ENCODE assay signal across 11 cellular contexts in genomic region chr1:23561076-23561812, GRCh38. TPM values are rescaled to one million over a fixed set of nuclear protein-coding genes. Genes with fewer than 3 reads are reported as not detected.
A peak's percentile ranks its signal among the peaks of the same experiment; 100 is the strongest.
DNase-seq lines count a peak whose midpoint lies in the region; ATAC-seq and TF ChIP-seq lines count a peak whose summit lies in the region.
"Had no signal": no experiment of that assay in that cellular context is flagged by ENCODE, and none has a peak within 500 bp of the region (broad histone marks: within the 10 kb centered on the region; RNA-seq: fewer than 3 reads in every experiment).

No MANE protein-coding gene starts in this region.

- H3K4me1 Mint-ChIP-seq in Calu3 (ENCODE audit: low read depth, unreplicated experiment): peaks cover 53% of the 10 kb centered on the region

- CTCF ChIA-PET in Calu3 (lab: Charles Lee): interaction anchor here (0.7 kb wide), 2 partner anchors 14 to 1361 kb away, joined by 3 read pairs; no protein-coding TSS in a partner anchor

- no peak for TF ChIP-seq CTCF in Calu3 (IDR thresholded peaks at IDR 0.05; ENCODE audit: unreplicated experiment)
- no peak for TF ChIP-seq CTCF in gastroesophageal sphincter (IDR thresholded peaks at IDR 0.05)
- TF ChIP-seq CTCF in sigmoid colon (IDR thresholded peaks at IDR 0.05): no peak

- DNase-seq in Calu3 (no peak), SK-N-MC (ENCODE audit: low read depth, low spot score) (no peak), sigmoid colon (no peak), NCI-H187 treated with DMSO at 0.1 percent for 48 hours (lab: John Stamatoyannopoulos, UW) (no peak), NK-92 (lab: John Stamatoyannopoulos, UW; ENCODE audit: unreplicated experiment) (no peak)
- DNase-seq in stimulated activated CD4-positive, alpha-beta T cell treated with anti-CD3 and anti-CD28 coated beads, Interleukin-2, amount 100 ng/mL, for 24 hours: no peak
- DNase-seq: NCI-H524 treated with DMSO at 0.1 percent for 48 hours had no signal

- H3K27me3 ChIP-seq in gastroesophageal sphincter (no peaks in the 10 kb centered on the region), sigmoid colon (no peaks in the 10 kb centered on the region)

- no peak overlapping the region for H3K4me3 Mint-ChIP-seq in Calu3 (ENCODE audit: low read depth, unreplicated experiment)

- H3K27ac ChIP-seq in SK-N-MC: peak overlapping the region; percentile 100
- H3K27ac ChIP-seq in gastroesophageal sphincter: peak overlapping the region; percentile 94 to 98 (median 97)
- H3K27ac ChIP-seq in sigmoid colon: peak overlapping the region; percentile 89 to 96 (median 96)

- ATAC-seq in gastroesophageal sphincter (no peak), GM18868 (IDR thresholded peaks at IDR 0.05; ENCODE audit: unreplicated experiment) (no peak)
- ATAC-seq: natural killer cell treated with Interleukin-12 subunit alpha and Interleukin-12 subunit beta and Interleukin-15 and Interleukin-18, amount 100 ng/mL, for 72 hours; stimulated activated effector memory CD8-positive, alpha-beta T cell treated with anti-CD3 and anti-CD28 coated beads, Interleukin-12 subunit alpha, Interleukin-12 subunit beta, amount 100 ng/mL, for 72 hours had no signal

- intact Hi-C loops in Calu3 (cut with micrococcal nuclease; ENCODE audit: unreplicated experiment): no loop called here
- intact Hi-C loops in sigmoid colon (cut with DNase I): no loop called here

- TF ChIP-seq POLR2A in gastroesophageal sphincter (IDR thresholded peaks at IDR 0.05) (no peak), sigmoid colon (IDR thresholded peaks at IDR 0.05) (no peak)

- H3K27me3 Mint-ChIP-seq in Calu3 (ENCODE audit: unreplicated experiment): no peaks in the 10 kb centered on the region

- H3K36me3 ChIP-seq in SK-N-MC (ENCODE audit: insufficient read depth, low read length): peaks cover 27% of the 10 kb centered on the region
- H3K36me3 ChIP-seq in gastroesophageal sphincter: peaks cover 0 to 11% of the 10 kb centered on the region in 2 donors
- H3K36me3 ChIP-seq in sigmoid colon: no peaks in the 10 kb centered on the region

- TF ChIP-seq EP300 in gastroesophageal sphincter (IDR thresholded peaks at IDR 0.05) (no peak), sigmoid colon (IDR thresholded peaks at IDR 0.05) (no peak)

- WGBS in gastroesophageal sphincter (ENCODE audit: low coverage in 1 of 2), 2 donors: 44 to 58% methylated on average over 6 of the region's 6 CpGs
- 58 to 68% methylated on average over 6 of the region's 6 CpGs for WGBS in sigmoid colon, 2 donors

- peaks cover 39% of the 10 kb centered on the region for H3K36me3 Mint-ChIP-seq in Calu3 (ENCODE audit: insufficient read depth, unreplicated experiment)
- H3K36me3 Mint-ChIP-seq: natural killer cell treated with Interleukin-12 subunit alpha and Interleukin-12 subunit beta and Interleukin-15 and Interleukin-18, amount 100 ng/mL, for 72 hours had no signal

- H3K4me3 ChIP-seq in SK-N-MC: peak overlapping the region; percentile 99
- H3K4me3 ChIP-seq in gastroesophageal sphincter: peak overlapping the region in 1 of 2 donors; percentile 88
- H3K4me3 ChIP-seq in sigmoid colon: no peak overlapping the region

- H3K4me1 ChIP-seq in gastroesophageal sphincter (peaks cover 18 to 89% (median 44%) of the 10 kb centered on the region in 3 donors), sigmoid colon (peaks cover 0 to 74% (median 64%) of the 10 kb centered on the region in 4 donors)

- BruUV-seq in Calu3 (replicated peaks; lab: Mats Ljungman, UMichigan): no TSS peak

- H3K9me3 Mint-ChIP-seq in Calu3 (ENCODE audit: low read depth, unreplicated experiment): no peaks in the 10 kb centered on the region
- H3K9me3 Mint-ChIP-seq: natural killer cell treated with Interleukin-12 subunit alpha and Interleukin-12 subunit beta and Interleukin-15 and Interleukin-18, amount 100 ng/mL, for 72 hours; stimulated activated effector memory CD8-positive, alpha-beta T cell treated with anti-CD3 and anti-CD28 coated beads, Interleukin-12 subunit alpha, Interleukin-12 subunit beta, amount 100 ng/mL, for 72 hours had no signal

- H3K9me3 ChIP-seq in SK-N-MC (ENCODE audit: low read depth, low read length) (no peaks in the 10 kb centered on the region), gastroesophageal sphincter (no peaks in the 10 kb centered on the region), sigmoid colon (no peaks in the 10 kb centered on the region)

- peak overlapping the region; percentile 78 for H3K9ac ChIP-seq in SK-N-MC (ENCODE audit: insufficient read length)

- peak overlapping the region; percentile 88 for H3K27ac Mint-ChIP-seq in Calu3 (ENCODE audit: unreplicated experiment)
- H3K27ac Mint-ChIP-seq: natural killer cell treated with Interleukin-12 subunit alpha and Interleukin-12 subunit beta and Interleukin-15 and Interleukin-18, amount 100 ng/mL, for 72 hours; stimulated activated effector memory CD8-positive, alpha-beta T cell treated with anti-CD3 and anti-CD28 coated beads, Interleukin-12 subunit alpha, Interleukin-12 subunit beta, amount 100 ng/mL, for 72 hours had no signal

RNA-seq across cellular contexts. Expression of gene ID3, which starts 1.9 kb away (rescaled TPM):
- 25.2 and 30.2 TPM in 2 replicates for total RNA-seq in Calu3 (2022)
- total RNA-seq in gastroesophageal sphincter: 100 to 1,000 TPM; 144 to 270 (median 221) TPM
- total RNA-seq in sigmoid colon: 100 to 1,000 TPM in 2 of 4 donors, 10 to 100 TPM in 2; 72.1 to 144 (median 92.6) TPM
- 100 to 1,000 TPM; 114 to 232 (median 220) TPM for polyA plus RNA-seq in sigmoid colon

RNA-seq across cellular contexts. Expression of gene E2F2, which starts 30.2 kb away (rescaled TPM):
- total RNA-seq in Calu3 (2022) (6.2 and 8.1 TPM in 2 replicates), gastroesophageal sphincter (under 1 TPM in 2 of 4 donors, not detected in 2; 0.08 to 0.17 TPM), sigmoid colon (under 1 TPM in 2 of 4 donors, not detected in 2; 0.14 to 0.28 TPM)
- 10 to 100 TPM in 1 of 3 donors, 1 to 10 TPM in 2; 2.4 to 10.6 (median 6.0) TPM for polyA plus RNA-seq in sigmoid colon
